1 cellular context compared by ENCODE assay signal in the genomic region with DNA sequence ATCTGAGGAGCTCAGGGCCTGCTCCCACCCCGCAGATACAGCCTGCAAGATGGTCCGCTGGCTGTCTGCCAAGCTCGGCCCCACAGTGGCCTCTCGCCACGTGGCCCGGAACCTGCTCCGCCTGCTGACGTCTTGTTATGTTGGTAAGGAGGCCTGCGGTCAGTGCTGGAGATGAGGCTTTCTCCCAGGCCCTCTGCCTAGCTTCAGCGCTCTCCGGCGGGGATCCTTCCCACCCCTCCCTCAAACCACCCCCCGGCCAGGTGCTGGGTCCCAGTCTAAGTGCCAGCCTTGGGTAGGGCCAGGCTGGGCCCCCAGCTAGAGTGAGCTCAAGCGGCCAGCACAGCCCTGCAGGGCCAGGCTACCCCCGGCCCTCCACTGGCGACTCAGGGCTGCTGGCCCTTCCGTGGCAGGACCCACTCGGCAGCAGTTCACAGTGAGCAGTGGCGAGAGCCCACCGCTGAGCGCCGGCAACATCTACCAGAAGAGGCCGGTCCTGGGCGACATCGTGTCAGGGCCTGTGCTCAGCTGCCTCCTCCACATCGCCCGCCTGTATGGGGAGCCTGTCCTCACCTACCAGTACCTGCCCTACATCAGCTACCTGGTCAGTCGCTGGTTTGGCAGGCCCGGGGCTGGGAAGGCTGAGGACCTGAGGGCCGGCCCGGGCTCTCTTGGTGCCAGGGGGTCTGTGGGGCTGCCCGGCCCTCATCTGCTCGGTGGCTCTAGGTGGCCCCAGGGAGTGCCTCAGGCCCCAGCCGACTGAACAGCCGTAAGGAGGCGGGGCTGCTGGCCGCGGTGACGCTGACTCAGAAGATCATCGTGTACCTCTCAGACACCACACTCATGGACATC.
TF ChIP-seq lines count a peak whose summit lies in the region.

No MANE protein-coding gene starts in this region.

TF ChIP-seq in A549, 52 proteins besides CTCF, POLR2A, EP300 and RAD21:
- TF ChIP-seq JUNB (IDR thresholded peaks at IDR 0.05) (no peak), MAZ (IDR thresholded peaks at IDR 0.05; ENCODE audit: borderline replicate concordance, low read depth, low read length) (no peak), FOSB (CRISPR knock-in tag; IDR thresholded peaks at IDR 0.05) (no peak), BHLHE40 (IDR thresholded peaks at IDR 0.05; ENCODE audit: low read depth, low read length) (no peak), NFE2L2 (conservative IDR thresholded peaks at IDR 0.05; ENCODE audit: low read length) (no peak), CBX8 (IDR thresholded peaks at IDR 0.05) (no peak), HOXB13 (CRISPR knock-in tag; IDR thresholded peaks at IDR 0.05; ENCODE audit: low read depth) (no peak)
- TF ChIP-seq, protein P1, sequence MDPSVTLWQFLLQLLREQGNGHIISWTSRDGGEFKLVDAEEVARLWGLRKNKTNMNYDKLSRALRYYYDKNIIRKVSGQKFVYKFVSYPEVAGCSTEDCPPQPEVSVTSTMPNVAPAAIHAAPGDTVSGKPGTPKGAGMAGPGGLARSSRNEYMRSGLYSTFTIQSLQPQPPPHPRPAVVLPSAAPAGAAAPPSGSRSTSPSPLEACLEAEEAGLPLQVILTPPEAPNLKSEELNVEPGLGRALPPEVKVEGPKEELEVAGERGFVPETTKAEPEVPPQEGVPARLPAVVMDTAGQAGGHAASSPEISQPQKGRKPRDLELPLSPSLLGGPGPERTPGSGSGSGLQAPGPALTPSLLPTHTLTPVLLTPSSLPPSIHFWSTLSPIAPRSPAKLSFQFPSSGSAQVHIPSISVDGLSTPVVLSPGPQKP (IDR thresholded peaks at IDR 0.05; ENCODE audit: low read depth, low read length), result no peak
